ENCODE assay signal across 13 cellular contexts in genomic region chr17:77810536-77810935, GRCh38.
DNase-seq lines count a peak whose midpoint lies in the region; ATAC-seq, FAIRE-seq and TF ChIP-seq lines count a peak whose summit lies in the region.
"Had no signal": no experiment of that assay in that cellular context is flagged by ENCODE, and none has a peak within 500 bp of the region (broad histone marks: within the 10 kb centered on the region; RNA-seq: fewer than 3 reads in every experiment).

No MANE protein-coding gene starts in this region.

- DNase-seq in IMR-90 (peak; percentile 33), chondrocyte (ENCODE audit: low spot score) (peak; percentile 30), hepatic stellate cell (ENCODE audit: low spot score) (peak; percentile 57), urothelium cell line (ENCODE audit: low spot score) (peak; percentile 63)
- no peak for DNase-seq in activated CD4-positive, CD25-positive, alpha-beta regulatory T cell treated with anti-CD3 and anti-CD28 coated beads, Interleukin-2, amount 50 U/mL, for 72 hours
- DNase-seq: activated CD4-positive, alpha-beta T cell treated with anti-CD3 and anti-CD28 coated beads, Interleukin-2, amount 50 U/mL, for 4 hours; DMS79; NCI-H1436; stimulated activated naive B cell treated with anti-CD40 and anti-IgM and Interleukin-4, amounts not matched to agents 10 μg/mL and 1 μg/mL and 100 μg/mL, for 72 hours had no signal

- in situ Hi-C loops in IMR-90 (cut with MboI; ENCODE audit: low sequenced_read_pairs) = no loop called here

- H3K27ac Mint-ChIP-seq in chondrocyte (ENCODE audit: unreplicated experiment) = peak overlapping the region; percentile 27
- H3K27ac Mint-ChIP-seq: stimulated activated naive B cell treated with anti-CD40 and anti-IgM and Interleukin-4, amounts not matched to agents 10 μg/mL and 1 μg/mL and 100 μg/mL, for 72 hours had no signal

- H3K36me3 Mint-ChIP-seq in chondrocyte (ENCODE audit: low read depth) = no peaks in the 10 kb centered on the region
- H3K36me3 Mint-ChIP-seq: stimulated activated naive B cell treated with anti-CD40 and anti-IgM and Interleukin-4, amounts not matched to agents 10 μg/mL and 1 μg/mL and 100 μg/mL, for 72 hours had no signal

- no peak overlapping the region for H3K27ac ChIP-seq in IMR-90 (ENCODE audit: insufficient read depth, low read length)
- H3K27ac ChIP-seq: HL-60 had no signal

- FAIRE-seq in urothelium cell line (lab: Jason Lieb, UNC) = no peak
- FAIRE-seq: H54 had no signal

- H3K23ac ChIP-seq in IMR-90 (ENCODE audit: low read depth, low read length) = no peak overlapping the region

- no peak overlapping the region for H2BK120ac ChIP-seq in IMR-90 (ENCODE audit: low read depth, low read length)

- dilution Hi-C loops in IMR-90 (cut with HindIII; ENCODE audit: low sequenced_read_pairs, unreplicated experiment) = no loop called here

- CTCF ChIA-PET in IMR-90 (lab: Yijun Ruan, JAX) = interaction anchor here (0.7 kb wide), 1 partner anchor 13 kb away, joined by 3 read pairs; no protein-coding TSS in a partner anchor

- H2AK9ac ChIP-seq in IMR-90 (replicated peaks; ENCODE audit: low read depth, low read length, poor library complexity) = no peak overlapping the region

- no peaks in the 10 kb centered on the region for H3K9me3 ChIP-seq in IMR-90 (ENCODE audit: control insufficient read depth, insufficient read depth, low read length)

- no peaks in the 10 kb centered on the region for H3K79me1 ChIP-seq in IMR-90 (ENCODE audit: low read depth in 1 of 2, low read length in 2 of 2)

- H3K14ac ChIP-seq in IMR-90 (replicated peaks; ENCODE audit: low read depth, low read length) = no peak overlapping the region

- WGBS in IMR-90 (ENCODE audit: extremely low coverage in 2 of 2, insufficient read length in 1 of 2), 2 experiments = 60% methylated on average over 1 of the region's 1 CpG; no CpG with 5 or more reads in 1 of the 2 experiments

- H2BK15ac ChIP-seq in IMR-90 (ENCODE audit: low read depth, low read length) = no peak overlapping the region

- no peaks in the 10 kb centered on the region for H4K20me1 ChIP-seq in IMR-90 (ENCODE audit: insufficient read depth, low read length)

- H3K56ac ChIP-seq in IMR-90 (ENCODE audit: extremely low read depth, insufficient read depth, low read length) = no peak overlapping the region

- no peaks in the 10 kb centered on the region for H3K9me1 ChIP-seq in IMR-90 (ENCODE audit: insufficient read depth, low read length)

- ATAC-seq in IMR-90 (ENCODE audit: low read depth) (no peak; the same call in 1 of the 2 replicates), HG02938 (IDR thresholded peaks at IDR 0.05; ENCODE audit: unreplicated experiment) (no peak), HG02798 (IDR thresholded peaks at IDR 0.05; ENCODE audit: poor library complexity, unreplicated experiment) (no peak)
- ATAC-seq: stimulated activated naive B cell treated with anti-CD40 and anti-IgM and Interleukin-4, amounts not matched to agents 10 μg/mL and 1 μg/mL and 100 μg/mL, for 72 hours had no signal

- H3K9ac ChIP-seq in IMR-90 (ENCODE audit: low read depth, low read length) = no peak overlapping the region

- no peak overlapping the region for H4K8ac ChIP-seq in IMR-90 (ENCODE audit: low read depth in 2 of 2, low read length in 2 of 2)

- H3K18ac ChIP-seq in IMR-90 (ENCODE audit: low read depth, low read length) = no peak overlapping the region

- POLR2A ChIA-PET in IMR-90 (lab: Charles Lee; ENCODE audit: unreplicated experiment) = no interaction called here

- H4K91ac ChIP-seq in IMR-90 (ENCODE audit: insufficient read depth, low read depth, low read length) = no peak overlapping the region

- H2BK5ac ChIP-seq in IMR-90 (ENCODE audit: low read depth, low read length, poor library complexity, severe bottlenecking) = no peak overlapping the region

- peaks cover 10% of the 10 kb centered on the region for H3K27me3 ChIP-seq in IMR-90 (ENCODE audit: control insufficient read depth, insufficient read depth, low read length)

- no peak overlapping the region for H2BK20ac ChIP-seq in IMR-90 (ENCODE audit: low read depth, low read length)

- H3K4ac ChIP-seq in IMR-90 (ENCODE audit: low read depth, low read length) = no peak overlapping the region

- H3K36me3 ChIP-seq in IMR-90 (ENCODE audit: control insufficient read depth, insufficient read depth, low read length) = no peaks in the 10 kb centered on the region

- H2AK5ac ChIP-seq in IMR-90 (ENCODE audit: low read depth, low read length) = no peak overlapping the region

- TF ChIP-seq RAD21 in IMR-90 (IDR thresholded peaks at IDR 0.05; ENCODE audit: low read length) = no peak

- H2AFZ ChIP-seq in IMR-90 (replicated peaks; ENCODE audit: low read length, poor library complexity) = no peak overlapping the region

- H3K4me1 ChIP-seq in IMR-90 (ENCODE audit: control insufficient read depth, insufficient read depth, low read length) = peaks cover 2% of the 10 kb centered on the region; the same call in 1 of the 2 replicates

- TF ChIP-seq CTCF in IMR-90 (conservative IDR thresholded peaks at IDR 0.05; ENCODE audit: low read depth, low read length) = no peak
- TF ChIP-seq CTCF in chondrocyte (IDR thresholded peaks at IDR 0.05) = no peak

- BruUV-seq in IMR-90 (replicated peaks; lab: Mats Ljungman, UMichigan) = no TSS peak

- no peak for TF ChIP-seq POLR2A in IMR-90 (IDR thresholded peaks at IDR 0.05; ENCODE audit: low read depth, low read length)

- no peak overlapping the region for H3K4me2 ChIP-seq in IMR-90 (ENCODE audit: low read depth, low read length)

- H3K27me3 Mint-ChIP-seq in chondrocyte (ENCODE audit: low read depth) = peaks cover 6% of the 10 kb centered on the region

- H3K4me1 Mint-ChIP-seq in chondrocyte (ENCODE audit: low read depth) = peaks cover 12% of the 10 kb centered on the region
- H3K4me1 Mint-ChIP-seq: stimulated activated naive B cell treated with anti-CD40 and anti-IgM and Interleukin-4, amounts not matched to agents 10 μg/mL and 1 μg/mL and 100 μg/mL, for 72 hours had no signal

- no peak overlapping the region for H3K4me3 Mint-ChIP-seq in chondrocyte (ENCODE audit: unreplicated experiment)
- H3K4me3 Mint-ChIP-seq: stimulated activated naive B cell treated with anti-CD40 and anti-IgM and Interleukin-4, amounts not matched to agents 10 μg/mL and 1 μg/mL and 100 μg/mL, for 72 hours had no signal

- H3K4me3 ChIP-seq in IMR-90 (ENCODE audit: insufficient read depth, low read depth, low read length) = no peak overlapping the region

- intact Hi-C loops in IMR-90 (cut with micrococcal nuclease) = no loop called here

- H4K5ac ChIP-seq in IMR-90 (ENCODE audit: low read depth, low read length) = no peak overlapping the region

- no peaks in the 10 kb centered on the region for H3K9me3 Mint-ChIP-seq in chondrocyte (ENCODE audit: low read depth)
- H3K9me3 Mint-ChIP-seq: stimulated activated naive B cell treated with anti-CD40 and anti-IgM and Interleukin-4, amounts not matched to agents 10 μg/mL and 1 μg/mL and 100 μg/mL, for 72 hours had no signal

TF ChIP-seq in IMR-90, 13 proteins besides CTCF, POLR2A, EP300 and RAD21:
- no peak for TF ChIP-seq FOS (IDR thresholded peaks at IDR 0.05; ENCODE audit: low read depth, low read length)
- TF ChIP-seq RCOR1 (IDR thresholded peaks at IDR 0.05; ENCODE audit: insufficient replicate concordance, low read length) = no peak
- TF ChIP-seq MXI1 (IDR thresholded peaks at IDR 0.05; ENCODE audit: borderline replicate concordance, low read depth, low read length) = no peak
- TF ChIP-seq, protein P1, sequence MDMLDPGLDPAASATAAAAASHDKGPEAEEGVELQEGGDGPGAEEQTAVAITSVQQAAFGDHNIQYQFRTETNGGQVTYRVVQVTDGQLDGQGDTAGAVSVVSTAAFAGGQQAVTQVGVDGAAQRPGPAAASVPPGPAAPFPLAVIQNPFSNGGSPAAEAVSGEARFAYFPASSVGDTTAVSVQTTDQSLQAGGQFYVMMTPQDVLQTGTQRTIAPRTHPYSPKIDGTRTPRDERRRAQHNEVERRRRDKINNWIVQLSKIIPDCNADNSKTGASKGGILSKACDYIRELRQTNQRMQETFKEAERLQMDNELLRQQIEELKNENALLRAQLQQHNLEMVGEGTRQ (IDR thresholded peaks at IDR 0.05; ENCODE audit: low read depth, low read length) = no peak
- no peak for TF ChIP-seq BHLHE40 (IDR thresholded peaks at IDR 0.05; ENCODE audit: low read depth, low read length)
- no peak for TF ChIP-seq MAZ (IDR thresholded peaks at IDR 0.05; ENCODE audit: borderline replicate concordance, low read depth, low read length)
- no peak for TF ChIP-seq RFX5 (IDR thresholded peaks at IDR 0.05; ENCODE audit: low read depth, low read length)
- no peak for TF ChIP-seq NFE2L2 (IDR thresholded peaks at IDR 0.05; ENCODE audit: low read depth, low read length)
- TF ChIP-seq MAFK (IDR thresholded peaks at IDR 0.05; ENCODE audit: low read depth, low read length) = no peak
- no peak for TF ChIP-seq ELK1 (IDR thresholded peaks at IDR 0.05; ENCODE audit: borderline replicate concordance, low read depth, low read length)
- TF ChIP-seq CHD1 (IDR thresholded peaks at IDR 0.05; ENCODE audit: low read depth, low read length) = no peak
- no peak for TF ChIP-seq CEBPB (IDR thresholded peaks at IDR 0.05; ENCODE audit: low read depth, low read length)
- TF ChIP-seq SMC3 (IDR thresholded peaks at IDR 0.05; ENCODE audit: low read depth, low read length) = no peak
